32 cellular contexts compared by ENCODE assay signal in the genomic region with DNA sequence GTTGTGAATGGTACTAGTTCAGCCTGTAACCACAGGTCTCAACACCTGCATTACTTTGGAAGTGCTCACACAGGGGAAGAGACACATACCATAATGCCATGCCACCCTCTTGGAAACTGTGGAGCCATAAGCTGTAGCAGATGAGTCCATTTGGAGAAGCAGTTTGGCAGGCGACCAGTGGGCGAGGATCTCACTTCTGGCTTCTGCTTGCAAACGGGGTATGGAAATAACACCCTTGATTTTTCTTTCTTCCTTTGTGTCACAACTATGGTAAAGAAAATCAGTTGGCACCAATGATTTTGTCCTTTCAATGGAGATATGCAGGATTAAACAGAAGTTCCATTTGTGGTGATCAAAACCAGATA. TPM values are rescaled to one million over a fixed set of nuclear protein-coding genes. Genes with fewer than 3 reads are reported as not detected.
"Had no signal": no experiment of that assay in that cellular context is flagged by ENCODE, and none has a peak within 500 bp of the region (broad histone marks: within the 10 kb centered on the region; RNA-seq: fewer than 3 reads in every experiment).

No MANE protein-coding gene starts in this region.

- ATAC-seq: naive thymus-derived CD4-positive, alpha-beta T cell; natural killer cell; psoas muscle; right cardiac atrium; sciatic nerve; stimulated activated memory B cell treated with anti-CD40 and anti-IgM and Interleukin-4, amounts not matched to agents 10 μg/mL and 1 μg/mL and 100 μg/mL, for 72 hours; stimulated activated naive CD8-positive, alpha-beta T cell treated with anti-CD3 and anti-CD28 coated beads, Interleukin-15, amount 100 ng/mL, for 72 hours; stimulated activated naive CD8-positive, alpha-beta T cell treated with anti-CD3 and anti-CD28 coated beads, Interleukin-15, Interleukin-2, amounts not matched to agents 100 U/mL and 50 U/mL, for 24 hours; upper lobe of right lung had no signal

- DNase-seq: naive thymus-derived CD4-positive, alpha-beta T cell; natural killer cell; occipital lobe; ovary; psoas muscle; right cardiac atrium; spleen; stimulated activated CD4-positive, alpha-beta T cell treated with anti-CD3 and anti-CD28 coated beads, Interleukin-12 subunit alpha, Interleukin-12 subunit beta, amount 100 ng/mL, for 4 hours; stimulated activated CD4-positive, alpha-beta T cell treated with anti-CD3 and anti-CD28 coated beads, Interleukin-1b, Interleukin-23, amount 100 ng/mL, for 48 hours; stimulated activated CD4-positive, alpha-beta T cell treated with anti-CD3 and anti-CD28 coated beads, Interleukin-4, amount 100 ng/mL, for 1 hour; stimulated activated CD4-positive, alpha-beta T cell treated with anti-CD3 and anti-CD28 coated beads, Interleukin-4, amount 100 ng/mL, for 4 hours; stimulated activated CD8-positive, alpha-beta memory T cell treated with anti-CD3 and anti-CD28 coated beads, Interleukin-4, amount 100 ng/mL, for 48 hours; stimulated activated naive CD4-positive, alpha-beta T cell; stimulated activated naive CD8-positive, alpha-beta T cell treated with anti-CD3 and anti-CD28 coated beads, Interleukin-15, amount 100 ng/mL, for 72 hours; stimulated activated naive CD8-positive, alpha-beta T cell treated with anti-CD3 and anti-CD28 coated beads, Interleukin-15, Interleukin-2, amounts not matched to agents 100 U/mL and 50 U/mL, for 24 hours; substantia nigra; testis; tibial artery; transverse colon; upper lobe of right lung had no signal

- H3K9me3 Mint-ChIP-seq: natural killer cell; nephron; neural progenitor cell; stimulated activated naive CD8-positive, alpha-beta T cell treated with anti-CD3 and anti-CD28 coated beads, Interleukin-15, amount 100 ng/mL, for 72 hours had no signal

- H2AFZ ChIP-seq: neural progenitor cell, parathyroid adenoma had no signal

- H3K27ac ChIP-seq: neural progenitor cell, ovary, parathyroid adenoma, psoas muscle, skin epidermis, spleen, suprapubic skin, testis, tibial artery, transverse colon, upper lobe of right lung, vagina had no signal

- H3K27me3 Mint-ChIP-seq: progenitor cell of endocrine pancreas; stimulated activated naive CD8-positive, alpha-beta T cell treated with anti-CD3 and anti-CD28 coated beads, Interleukin-15, amount 100 ng/mL, for 72 hours; type B pancreatic cell had no signal

- H3K4me3 Mint-ChIP-seq: naive thymus-derived CD4-positive, alpha-beta T cell; natural killer cell; nephron; neural progenitor cell; stimulated activated memory B cell treated with anti-CD40 and anti-IgM and Interleukin-4, amounts not matched to agents 10 μg/mL and 1 μg/mL and 100 μg/mL, for 72 hours; stimulated activated naive CD8-positive, alpha-beta T cell treated with anti-CD3 and anti-CD28 coated beads, Interleukin-15, amount 100 ng/mL, for 72 hours; type B pancreatic cell had no signal

- H3K9me3 ChIP-seq: psoas muscle, spleen, suprapubic skin, testis, tibial artery, transverse colon, upper lobe of right lung, vagina had no signal

- H3K4me1 Mint-ChIP-seq: naive thymus-derived CD4-positive, alpha-beta T cell; natural killer cell; neural progenitor cell; stimulated activated memory B cell treated with anti-CD40 and anti-IgM and Interleukin-4, amounts not matched to agents 10 μg/mL and 1 μg/mL and 100 μg/mL, for 72 hours; stimulated activated naive CD8-positive, alpha-beta T cell treated with anti-CD3 and anti-CD28 coated beads, Interleukin-15, amount 100 ng/mL, for 72 hours had no signal

- H3K4me3 ChIP-seq: neural progenitor cell, ovary, psoas muscle, skin epidermis, smooth muscle cell, spleen, suprapubic skin, testis, tibial artery, transverse colon, upper lobe of right lung, vagina had no signal

- H3K79me2 ChIP-seq: parathyroid adenoma had no signal

- H3K4me1 ChIP-seq: neural progenitor cell, parathyroid adenoma, spleen, suprapubic skin, testis, tibial artery, transverse colon, upper lobe of right lung, vagina had no signal

- H3K36me3 Mint-ChIP-seq: naive thymus-derived CD4-positive, alpha-beta T cell; natural killer cell; neural progenitor cell; stimulated activated memory B cell treated with anti-CD40 and anti-IgM and Interleukin-4, amounts not matched to agents 10 μg/mL and 1 μg/mL and 100 μg/mL, for 72 hours had no signal

- H3K27ac Mint-ChIP-seq: naive thymus-derived CD4-positive, alpha-beta T cell; natural killer cell; nephron; neural progenitor cell; progenitor cell of endocrine pancreas; stimulated activated memory B cell treated with anti-CD40 and anti-IgM and Interleukin-4, amounts not matched to agents 10 μg/mL and 1 μg/mL and 100 μg/mL, for 72 hours; stimulated activated naive CD8-positive, alpha-beta T cell treated with anti-CD3 and anti-CD28 coated beads, Interleukin-15, amount 100 ng/mL, for 72 hours; type B pancreatic cell had no signal

- H3K9ac ChIP-seq: neural progenitor cell, parathyroid adenoma had no signal

- H3K4me2 ChIP-seq: neural progenitor cell, smooth muscle cell had no signal

- H3K36me3 ChIP-seq: neural progenitor cell, ovary, suprapubic skin, transverse colon, upper lobe of right lung, vagina had no signal

- H3K27me3 ChIP-seq: neural progenitor cell, ovary, suprapubic skin, testis, tibial artery, transverse colon, upper lobe of right lung, vagina had no signal

RNA-seq across cellular contexts. Expression of a gene that starts 28.6 kb away (rescaled TPM):
- total RNA-seq: naive thymus-derived CD4-positive, alpha-beta T cell; natural killer cell; vagina had no signal
- polyA plus RNA-seq: naive thymus-derived CD4-positive, alpha-beta T cell; neural cell had no signal
